In genomic region chr9:69121155-69122085, GRCh38 we compare ENCODE assay signal across 1 cellular context.
TF ChIP-seq lines count a peak whose summit lies in the region.

No MANE protein-coding gene starts in this region.

TF ChIP-seq in HepG2, 621 proteins besides CTCF, POLR2A, EP300 and RAD21 (continued from another document and continues in another):
- TF ChIP-seq ZNF451 (CRISPR knock-in tag; IDR thresholded peaks at IDR 0.05) (no peak), ZFP36L2 (CRISPR knock-in tag; IDR thresholded peaks at IDR 0.05) (no peak), MAX (IDR thresholded peaks at IDR 0.05) (peak; percentile 48; the same call in 1 of the 2 replicates), DBP (CRISPR knock-in tag; IDR thresholded peaks at IDR 0.05; ENCODE audit: not compliant biosample characterization) (no peak), ASH2L (IDR thresholded peaks at IDR 0.05; ENCODE audit: insufficient read length, low read depth, low read length) (peak; percentile 29), SP140L (CRISPR knock-in tag; IDR thresholded peaks at IDR 0.05; ENCODE audit: borderline replicate concordance) (no peak), HES4 (CRISPR knock-in tag; IDR thresholded peaks at IDR 0.05; ENCODE audit: borderline replicate concordance) (no peak; the same call in 1 of the 2 replicates), ZNF12 (CRISPR knock-in tag; IDR thresholded peaks at IDR 0.05) (no peak), SYNCRIP (IDR thresholded peaks at IDR 0.05; ENCODE audit: insufficient read depth, low read depth, low read length) (no peak), ATAD3A (CRISPR knock-in tag; IDR thresholded peaks at IDR 0.05) (no peak), NFAT5 (CRISPR knock-in tag; IDR thresholded peaks at IDR 0.05) (no peak), KMT2A (CRISPR knock-in tag; IDR thresholded peaks at IDR 0.05) (peak; percentile 45; the same call in 1 of the 2 replicates), TIGD3 (CRISPR knock-in tag; IDR thresholded peaks at IDR 0.05; ENCODE audit: borderline replicate concordance) (no peak), ZNF607 (CRISPR knock-in tag; IDR thresholded peaks at IDR 0.05; ENCODE audit: borderline replicate concordance) (no peak), TCF7 (IDR thresholded peaks at IDR 0.05; ENCODE audit: low read depth) (no peak), ZC3H4 (CRISPR knock-in tag; IDR thresholded peaks at IDR 0.05; ENCODE audit: borderline replicate concordance) (peak; percentile 37; the same call in 1 of the 2 replicates), GABPA (IDR thresholded peaks at IDR 0.05; ENCODE audit: low read depth, low read length) (no peak), GABPA (CRISPR knock-in tag; IDR thresholded peaks at IDR 0.05; ENCODE audit: low read depth) (no peak), RBM39 (IDR thresholded peaks at IDR 0.05; ENCODE audit: low read depth, low read length, poor library complexity, severe bottlenecking) (peak; percentile 27), ATF5 (CRISPR knock-in tag; IDR thresholded peaks at IDR 0.05; ENCODE audit: low read depth) (no peak), MXI1 (IDR thresholded peaks at IDR 0.05; ENCODE audit: borderline replicate concordance, low read depth, low read length) (peak; percentile 49; the same call in 1 of the 3 replicates), KAT7 (CRISPR knock-in tag; IDR thresholded peaks at IDR 0.05; ENCODE audit: borderline replicate concordance) (no peak), ZNF367 (CRISPR knock-in tag; IDR thresholded peaks at IDR 0.05; ENCODE audit: borderline replicate concordance) (no peak), ZNF281 (CRISPR knock-in tag; IDR thresholded peaks at IDR 0.05; ENCODE audit: borderline replicate concordance) (no peak), HINFP (CRISPR knock-in tag; IDR thresholded peaks at IDR 0.05; ENCODE audit: low read depth) (no peak), CAMTA2 (CRISPR knock-in tag; IDR thresholded peaks at IDR 0.05; ENCODE audit: borderline replicate concordance) (no peak), ZNF782 (CRISPR knock-in tag; IDR thresholded peaks at IDR 0.05; ENCODE audit: borderline replicate concordance) (0 out of 2 replicates have a peak, but pooled peaks have one; percentile 34), TBX2 (CRISPR knock-in tag; IDR thresholded peaks at IDR 0.05; ENCODE audit: borderline replicate concordance) (peak; percentile 32), ZC3H13 (CRISPR knock-in tag; IDR thresholded peaks at IDR 0.05) (peak; percentile 44; the same call in 1 of the 2 replicates), TCF7L2 (IDR thresholded peaks at IDR 0.05; ENCODE audit: low read depth, low read length) (no peak), ZNF335 (CRISPR knock-in tag; IDR thresholded peaks at IDR 0.05) (0 out of 2 replicates have a peak, but pooled peaks have one; percentile 42)
- TF ChIP-seq, protein P1, sequence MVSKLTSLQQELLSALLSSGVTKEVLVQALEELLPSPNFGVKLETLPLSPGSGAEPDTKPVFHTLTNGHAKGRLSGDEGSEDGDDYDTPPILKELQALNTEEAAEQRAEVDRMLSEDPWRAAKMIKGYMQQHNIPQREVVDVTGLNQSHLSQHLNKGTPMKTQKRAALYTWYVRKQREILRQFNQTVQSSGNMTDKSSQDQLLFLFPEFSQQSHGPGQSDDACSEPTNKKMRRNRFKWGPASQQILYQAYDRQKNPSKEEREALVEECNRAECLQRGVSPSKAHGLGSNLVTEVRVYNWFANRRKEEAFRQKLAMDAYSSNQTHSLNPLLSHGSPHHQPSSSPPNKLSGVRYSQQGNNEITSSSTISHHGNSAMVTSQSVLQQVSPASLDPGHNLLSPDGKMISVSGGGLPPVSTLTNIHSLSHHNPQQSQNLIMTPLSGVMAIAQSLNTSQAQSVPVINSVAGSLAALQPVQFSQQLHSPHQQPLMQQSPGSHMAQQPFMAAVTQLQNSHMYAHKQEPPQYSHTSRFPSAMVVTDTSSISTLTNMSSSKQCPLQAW (CRISPR knock-in tag; IDR thresholded peaks at IDR 0.05): no peak
- TF ChIP-seq, protein P2, sequence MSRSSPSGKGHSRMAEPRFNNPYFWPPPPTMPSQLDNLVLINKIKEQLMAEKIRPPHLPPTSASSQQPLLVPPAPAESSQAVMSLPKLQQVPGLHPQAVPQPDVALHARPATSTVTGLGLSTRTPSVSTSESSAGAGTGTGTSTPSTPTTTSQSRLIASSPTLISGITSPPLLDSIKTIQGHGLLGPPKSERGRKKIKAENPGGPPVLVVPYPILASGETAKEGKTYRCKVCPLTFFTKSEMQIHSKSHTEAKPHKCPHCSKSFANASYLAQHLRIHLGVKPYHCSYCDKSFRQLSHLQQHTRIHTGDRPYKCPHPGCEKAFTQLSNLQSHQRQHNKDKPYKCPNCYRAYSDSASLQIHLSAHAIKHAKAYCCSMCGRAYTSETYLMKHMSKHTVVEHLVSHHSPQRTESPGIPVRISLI (CRISPR knock-in tag; IDR thresholded peaks at IDR 0.05; ENCODE audit: borderline replicate concordance): no peak; the same call in 1 of the 2 replicates
- TF ChIP-seq, protein P3, sequence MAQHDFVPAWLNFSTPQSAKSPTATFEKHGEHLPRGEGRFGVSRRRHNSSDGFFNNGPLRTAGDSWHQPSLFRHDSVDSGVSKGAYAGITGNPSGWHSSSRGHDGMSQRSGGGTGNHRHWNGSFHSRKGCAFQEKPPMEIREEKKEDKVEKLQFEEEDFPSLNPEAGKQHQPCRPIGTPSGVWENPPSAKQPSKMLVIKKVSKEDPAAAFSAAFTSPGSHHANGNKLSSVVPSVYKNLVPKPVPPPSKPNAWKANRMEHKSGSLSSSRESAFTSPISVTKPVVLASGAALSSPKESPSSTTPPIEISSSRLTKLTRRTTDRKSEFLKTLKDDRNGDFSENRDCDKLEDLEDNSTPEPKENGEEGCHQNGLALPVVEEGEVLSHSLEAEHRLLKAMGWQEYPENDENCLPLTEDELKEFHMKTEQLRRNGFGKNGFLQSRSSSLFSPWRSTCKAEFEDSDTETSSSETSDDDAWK (CRISPR knock-in tag; IDR thresholded peaks at IDR 0.05): no peak
- TF ChIP-seq, protein P4, sequence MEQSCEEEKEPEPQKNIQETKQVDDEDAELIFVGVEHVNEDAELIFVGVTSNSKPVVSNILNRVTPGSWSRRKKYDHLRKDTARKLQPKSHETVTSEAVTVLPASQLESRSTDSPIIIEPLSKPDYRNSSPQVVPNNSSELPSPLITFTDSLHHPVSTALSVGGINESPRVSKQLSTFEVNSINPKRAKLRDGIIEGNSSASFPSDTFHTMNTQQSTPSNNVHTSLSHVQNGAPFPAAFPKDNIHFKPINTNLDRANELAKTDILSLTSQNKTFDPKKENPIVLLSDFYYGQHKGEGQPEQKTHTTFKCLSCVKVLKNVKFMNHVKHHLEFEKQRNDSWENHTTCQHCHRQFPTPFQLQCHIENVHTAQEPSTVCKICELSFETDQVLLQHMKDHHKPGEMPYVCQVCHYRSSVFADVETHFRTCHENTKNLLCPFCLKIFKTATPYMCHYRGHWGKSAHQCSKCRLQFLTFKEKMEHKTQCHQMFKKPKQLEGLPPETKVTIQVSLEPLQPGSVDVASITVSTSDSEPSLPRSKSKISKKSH (CRISPR knock-in tag; IDR thresholded peaks at IDR 0.05; ENCODE audit: borderline replicate concordance): 0 out of 2 replicates have a peak, but pooled peaks have one; percentile 64
- TF ChIP-seq, protein P5, sequence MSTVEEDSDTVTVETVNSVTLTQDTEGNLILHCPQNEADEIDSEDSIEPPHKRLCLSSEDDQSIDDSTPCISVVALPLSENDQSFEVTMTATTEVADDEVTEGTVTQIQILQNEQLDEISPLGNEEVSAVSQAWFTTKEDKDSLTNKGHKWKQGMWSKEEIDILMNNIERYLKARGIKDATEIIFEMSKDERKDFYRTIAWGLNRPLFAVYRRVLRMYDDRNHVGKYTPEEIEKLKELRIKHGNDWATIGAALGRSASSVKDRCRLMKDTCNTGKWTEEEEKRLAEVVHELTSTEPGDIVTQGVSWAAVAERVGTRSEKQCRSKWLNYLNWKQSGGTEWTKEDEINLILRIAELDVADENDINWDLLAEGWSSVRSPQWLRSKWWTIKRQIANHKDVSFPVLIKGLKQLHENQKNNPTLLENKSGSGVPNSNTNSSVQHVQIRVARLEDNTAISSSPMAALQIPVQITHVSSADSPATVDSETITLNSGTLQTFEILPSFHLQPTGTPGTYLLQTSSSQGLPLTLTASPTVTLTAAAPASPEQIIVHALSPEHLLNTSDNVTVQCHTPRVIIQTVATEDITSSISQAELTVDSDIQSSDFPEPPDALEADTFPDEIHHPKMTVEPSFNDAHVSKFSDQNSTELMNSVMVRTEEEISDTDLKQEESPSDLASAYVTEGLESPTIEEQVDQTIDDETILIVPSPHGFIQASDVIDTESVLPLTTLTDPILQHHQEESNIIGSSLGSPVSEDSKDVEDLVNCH (CRISPR knock-in tag; IDR thresholded peaks at IDR 0.05): no peak
